31 cellular contexts compared by ENCODE assay signal in the genomic region with DNA sequence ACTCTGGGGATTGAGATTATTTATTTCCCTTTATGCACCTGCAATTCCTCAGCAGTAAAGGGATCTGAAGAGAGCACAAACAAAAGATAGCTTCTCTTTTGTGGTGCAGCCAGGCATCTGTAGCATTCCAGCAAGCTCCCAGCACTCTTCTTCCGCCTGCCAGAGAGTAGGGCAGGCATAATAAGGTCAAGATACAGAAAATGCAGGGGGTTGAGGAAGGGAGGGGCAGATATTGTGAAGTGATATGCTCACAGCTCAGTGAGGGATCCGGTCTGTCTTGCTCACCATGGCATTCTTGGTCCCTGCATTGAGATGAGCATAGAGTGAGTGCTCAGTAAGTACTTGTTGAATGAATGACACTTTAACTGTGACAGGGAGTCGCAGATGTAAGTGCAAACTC. TPM values are rescaled to one million over a fixed set of nuclear protein-coding genes. Genes with fewer than 3 reads are reported as not detected.
A peak's percentile ranks its signal among the peaks of the same experiment; 100 is the strongest.
DNase-seq lines count a peak whose midpoint lies in the region; ATAC-seq, FAIRE-seq and TF ChIP-seq lines count a peak whose summit lies in the region.
"Had no signal": no experiment of that assay in that cellular context is flagged by ENCODE, and none has a peak within 500 bp of the region (broad histone marks: within the 10 kb centered on the region; RNA-seq: fewer than 3 reads in every experiment).

No MANE protein-coding gene starts in this region.

- H3K9me3 ChIP-seq in astrocyte (ENCODE audit: insufficient read depth, low read depth, low read length) (no peaks in the 10 kb centered on the region), aorta (ENCODE audit: control insufficient read depth, low read length) (no peaks in the 10 kb centered on the region), osteoblast (ENCODE audit: low read depth, low read length) (no peaks in the 10 kb centered on the region)
- H3K9me3 ChIP-seq: upper lobe of left lung had no signal

- H3K4me3 ChIP-seq in astrocyte (ENCODE audit: insufficient read depth, low read depth, low read length) (no peak overlapping the region), aorta (ENCODE audit: low read length in 2 of 2) (no peak overlapping the region), osteoblast (ENCODE audit: insufficient read depth, low read length) (no peak overlapping the region)
- H3K4me3 ChIP-seq: SK-N-MC, upper lobe of left lung had no signal

- H3K4me1 ChIP-seq in astrocyte (ENCODE audit: insufficient read depth, low read length) (no peaks in the 10 kb centered on the region), aorta (ENCODE audit: control insufficient read depth in 1 of 2, insufficient read depth in 2 of 2, low read length in 2 of 2) (no peaks in the 10 kb centered on the region), osteoblast (ENCODE audit: insufficient read depth, low read length) (no peaks in the 10 kb centered on the region)
- H3K4me1 ChIP-seq: upper lobe of left lung had no signal

- DNase-seq in NCI-H510A treated with DMSO at 0.1 percent for 48 hours (lab: John Stamatoyannopoulos, UW) (peak; percentile 18), NCI-H510A (lab: John Stamatoyannopoulos, UW) (no peak), astrocyte (ENCODE audit: low read depth) (no peak), myocyte (ENCODE audit: low read depth) (peak; percentile 11), aorta (no peak), 8988T (no peak), osteoblast (ENCODE audit: insufficient read length, low spot score, missing footprints) (no peak)
- no peak for DNase-seq in stimulated activated effector memory CD8-positive, alpha-beta T cell treated with anti-CD3 and anti-CD28 coated beads, Interleukin-12 subunit alpha, Interleukin-12 subunit beta, amount 100 ng/mL, for 72 hours (ENCODE audit: low spot score in 2 of 2)
- DNase-seq: activated CD4-positive, alpha-beta T cell treated with anti-CD3 and anti-CD28 coated beads for 1 hour; activated effector memory CD4-positive, alpha-beta T cell treated with anti-CD3 and anti-CD28 coated beads, Interleukin-2, amount 50 U/mL, for 16 hours; Calu3; DMS79 treated with DMSO at 0.1 percent for 48 hours; hippocampal formation; KG1; mesenchymal stem cell; NCI-H1105; NCI-H187 treated with DMSO at 0.1 percent for 48 hours; NCI-H526; nucleus accumbens; stimulated activated naive B cell treated with anti-CD40 and anti-IgM and Interleukin-4, amounts not matched to agents 10 μg/mL and 1 μg/mL and 100 μg/mL, for 72 hours; substantia nigra; upper lobe of left lung had no signal

- peak overlapping the region; percentile 80 for H3K27ac Mint-ChIP-seq in astrocyte (ENCODE audit: unreplicated experiment)
- H3K27ac Mint-ChIP-seq in stimulated activated effector memory CD8-positive, alpha-beta T cell treated with anti-CD3 and anti-CD28 coated beads, Interleukin-12 subunit alpha, Interleukin-12 subunit beta, amount 100 ng/mL, for 72 hours = peak overlapping the region; percentile 63
- H3K27ac Mint-ChIP-seq: stimulated activated naive B cell treated with anti-CD40 and anti-IgM and Interleukin-4, amounts not matched to agents 10 μg/mL and 1 μg/mL and 100 μg/mL, for 72 hours had no signal

- intact Hi-C loops in aorta (cut with DNase I) = no loop called here

- TF ChIP-seq CTCF in astrocyte (IDR thresholded peaks at IDR 0.05; ENCODE audit: insufficient read depth, low read depth, low read length) = no peak
- no peak for TF ChIP-seq CTCF in osteoblast (IDR thresholded peaks at IDR 0.05; ENCODE audit: extremely low read depth, low read depth, low read length)

- peak overlapping the region; percentile 0 for H3K4me3 Mint-ChIP-seq in astrocyte (ENCODE audit: unreplicated experiment)
- H3K4me3 Mint-ChIP-seq in stimulated activated effector memory CD8-positive, alpha-beta T cell treated with anti-CD3 and anti-CD28 coated beads, Interleukin-12 subunit alpha, Interleukin-12 subunit beta, amount 100 ng/mL, for 72 hours = no peak overlapping the region
- H3K4me3 Mint-ChIP-seq: activated naive CD8-positive, alpha-beta T cell; stimulated activated naive B cell treated with anti-CD40 and anti-IgM and Interleukin-4, amounts not matched to agents 10 μg/mL and 1 μg/mL and 100 μg/mL, for 72 hours had no signal

- H3K9ac ChIP-seq in astrocyte (ENCODE audit: low read length) = no peak overlapping the region

- FAIRE-seq in astrocyte (lab: Jason Lieb, UNC) = no peak
- FAIRE-seq: bronchial epithelial cell had no signal

- H4K20me1 ChIP-seq in astrocyte (ENCODE audit: insufficient read depth, low read length) = no peaks in the 10 kb centered on the region
- H4K20me1 ChIP-seq in osteoblast (ENCODE audit: insufficient read depth, low read length) = no peaks in the 10 kb centered on the region

- no peaks in the 10 kb centered on the region for H3K9me3 Mint-ChIP-seq in astrocyte (ENCODE audit: unreplicated experiment)
- no peaks in the 10 kb centered on the region for H3K9me3 Mint-ChIP-seq in stimulated activated effector memory CD8-positive, alpha-beta T cell treated with anti-CD3 and anti-CD28 coated beads, Interleukin-12 subunit alpha, Interleukin-12 subunit beta, amount 100 ng/mL, for 72 hours
- H3K9me3 Mint-ChIP-seq: stimulated activated naive B cell treated with anti-CD40 and anti-IgM and Interleukin-4, amounts not matched to agents 10 μg/mL and 1 μg/mL and 100 μg/mL, for 72 hours had no signal

- no peaks in the 10 kb centered on the region for H3K36me3 ChIP-seq in astrocyte (ENCODE audit: insufficient read depth, low read length)
- H3K36me3 ChIP-seq in aorta (ENCODE audit: control insufficient read depth in 1 of 2, insufficient read depth in 2 of 2, low read length in 1 of 2) = no peaks in the 10 kb centered on the region
- no peaks in the 10 kb centered on the region for H3K36me3 ChIP-seq in osteoblast (ENCODE audit: insufficient read depth, low read length)
- H3K36me3 ChIP-seq: upper lobe of left lung had no signal

- no peaks in the 10 kb centered on the region for H3K27me3 Mint-ChIP-seq in astrocyte (ENCODE audit: low read depth, unreplicated experiment)
- H3K27me3 Mint-ChIP-seq: stimulated activated naive B cell treated with anti-CD40 and anti-IgM and Interleukin-4, amounts not matched to agents 10 μg/mL and 1 μg/mL and 100 μg/mL, for 72 hours had no signal

- ATAC-seq in stimulated activated effector memory CD8-positive, alpha-beta T cell treated with anti-CD3 and anti-CD28 coated beads, Interleukin-12 subunit alpha, Interleukin-12 subunit beta, amount 100 ng/mL, for 72 hours = peak; percentile 75
- no peak for ATAC-seq in aorta (ENCODE audit: low FRiP score)
- ATAC-seq: left lobe of liver; stimulated activated naive B cell treated with anti-CD40 and anti-IgM and Interleukin-4, amounts not matched to agents 10 μg/mL and 1 μg/mL and 100 μg/mL, for 72 hours had no signal

- no peaks in the 10 kb centered on the region for H3K36me3 Mint-ChIP-seq in astrocyte (ENCODE audit: low read depth, unreplicated experiment)
- no peaks in the 10 kb centered on the region for H3K36me3 Mint-ChIP-seq in stimulated activated effector memory CD8-positive, alpha-beta T cell treated with anti-CD3 and anti-CD28 coated beads, Interleukin-12 subunit alpha, Interleukin-12 subunit beta, amount 100 ng/mL, for 72 hours
- H3K36me3 Mint-ChIP-seq: stimulated activated naive B cell treated with anti-CD40 and anti-IgM and Interleukin-4, amounts not matched to agents 10 μg/mL and 1 μg/mL and 100 μg/mL, for 72 hours had no signal

- H2AFZ ChIP-seq in astrocyte (ENCODE audit: low read depth, low read length) = no peak overlapping the region
- no peak overlapping the region for H2AFZ ChIP-seq in osteoblast (ENCODE audit: low read length)

- H3K4me1 Mint-ChIP-seq in astrocyte (ENCODE audit: low read depth, unreplicated experiment) = peaks cover 31% of the 10 kb centered on the region
- H3K4me1 Mint-ChIP-seq in stimulated activated effector memory CD8-positive, alpha-beta T cell treated with anti-CD3 and anti-CD28 coated beads, Interleukin-12 subunit alpha, Interleukin-12 subunit beta, amount 100 ng/mL, for 72 hours = peaks cover 65% of the 10 kb centered on the region
- H3K4me1 Mint-ChIP-seq: stimulated activated naive B cell treated with anti-CD40 and anti-IgM and Interleukin-4, amounts not matched to agents 10 μg/mL and 1 μg/mL and 100 μg/mL, for 72 hours had no signal

- H3K4me2 ChIP-seq in astrocyte (ENCODE audit: low read length) = no peak overlapping the region
- H3K4me2 ChIP-seq in osteoblast (ENCODE audit: insufficient read depth, low read length) = no peak overlapping the region

- WGBS in aorta, 2 donors = 71 to 75% methylated on average over 3 of the region's 3 CpGs

- H3K79me2 ChIP-seq in astrocyte (ENCODE audit: insufficient read depth, low read length) (no peaks in the 10 kb centered on the region), osteoblast (ENCODE audit: insufficient read depth, low read length) (no peaks in the 10 kb centered on the region)

- H3K27ac ChIP-seq in astrocyte (ENCODE audit: low read depth, low read length) (no peak overlapping the region), aorta (ENCODE audit: low read depth in 1 of 2, low read length in 2 of 2) (no peak overlapping the region), osteoblast (ENCODE audit: low read depth, low read length) (no peak overlapping the region)
- H3K27ac ChIP-seq: C4-2B, epithelial cell of prostate, SK-N-MC, upper lobe of left lung had no signal

- H3K27me3 ChIP-seq in astrocyte (ENCODE audit: insufficient read depth, low read length) = no peaks in the 10 kb centered on the region
- H3K27me3 ChIP-seq in aorta (ENCODE audit: control insufficient read depth in 1 of 2, insufficient read depth in 2 of 2, low read length in 1 of 2) = no peaks in the 10 kb centered on the region
- H3K27me3 ChIP-seq in osteoblast (ENCODE audit: insufficient read depth, low read length) = no peaks in the 10 kb centered on the region
- H3K27me3 ChIP-seq: upper lobe of left lung had no signal

RNA-seq across cellular contexts. Expression of gene FASLG, which starts 23.9 kb away (rescaled TPM):
- not detected in 2 replicates for total RNA-seq in astrocyte
- total RNA-seq in myocyte = not detected in 2 replicates
- polyA plus RNA-seq in myocyte (2012) = not detected
- total RNA-seq in aorta = under 1 TPM in 1 of 2 donors, not detected in 1; 0.33 TPM
- not detected for polyA plus RNA-seq in aorta
- not detected in 2 replicates for total RNA-seq in osteoblast
- total RNA-seq: A172, bronchial epithelial cell, Calu3, HT1080, left lobe of liver, MCF 10A had no signal

Comparison
In these comparisons a context has a peak if more than half of its experiments do, and no peak if none do; other contexts are left out.
1. DNase-seq: peak in NCI-H510A treated with DMSO at 0.1 percent for 48 hours (single experiment) and myocyte (single experiment); none in NCI-H510A (single experiment), astrocyte (single experiment), stimulated activated effector memory CD8-positive, alpha-beta T cell treated with anti-CD3 and anti-CD28 coated beads, Interleukin-12 subunit alpha, Interleukin-12 subunit beta, amount 100 ng/mL, for 72 hours (0 of 2), aorta (0 of 2), 8988T (single experiment) and osteoblast (single experiment).